Comparison of ENCODE assay signal across 21 cellular contexts in the genomic region with DNA sequence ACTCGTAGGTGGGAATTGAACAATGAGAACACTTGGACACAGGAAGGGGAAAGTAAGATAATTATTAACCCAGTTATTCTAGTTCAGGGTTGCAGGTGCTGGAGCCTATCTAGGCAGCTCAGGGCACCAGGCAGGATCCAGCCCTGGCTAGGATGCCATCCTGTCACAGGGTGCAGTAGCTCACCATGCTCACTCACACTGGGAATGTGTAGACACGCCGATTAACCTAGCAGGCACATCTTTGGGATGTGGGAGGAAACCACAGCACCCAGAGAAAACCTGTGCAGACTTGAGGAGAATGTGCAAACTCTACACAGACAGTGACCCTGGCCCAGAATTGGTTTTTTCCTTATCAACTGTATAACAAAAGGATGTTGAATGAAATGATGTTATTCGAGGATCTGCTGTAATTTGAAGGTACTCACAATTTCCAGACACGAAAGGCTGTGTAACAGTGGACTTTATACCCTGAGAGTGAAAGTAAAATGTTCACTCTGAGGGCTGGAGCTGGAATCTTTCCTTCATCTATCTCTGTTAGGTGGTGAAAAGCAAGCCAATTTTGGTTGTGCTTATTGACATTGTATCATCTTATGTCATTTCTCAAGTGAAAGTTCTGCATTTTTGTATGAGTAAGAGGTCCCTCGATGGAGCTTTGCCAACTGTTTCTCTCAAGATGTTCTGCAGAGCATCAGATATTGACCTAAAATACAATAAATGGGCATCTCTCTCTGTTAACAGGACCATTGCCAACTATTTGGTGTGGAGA.
DNase-seq lines count a peak whose midpoint lies in the region; ATAC-seq, FAIRE-seq and TF ChIP-seq lines count a peak whose summit lies in the region.
"Had no signal": no experiment of that assay in that cellular context is flagged by ENCODE, and none has a peak within 500 bp of the region (broad histone marks: within the 10 kb centered on the region; RNA-seq: fewer than 3 reads in every experiment).

No MANE protein-coding gene starts in this region.

- no peak overlapping the region for H3K4me2 ChIP-seq in hepatocyte

- no peaks in the 10 kb centered on the region for H4K20me1 ChIP-seq in hepatocyte (ENCODE audit: insufficient read depth, poor library complexity, severe bottlenecking)

- no peaks in the 10 kb centered on the region for H3K27me3 ChIP-seq in hepatocyte
- H3K27me3 ChIP-seq in pancreas = peaks cover 0 to 4% (median 0%) of the 10 kb centered on the region in 4 donors
- H3K27me3 ChIP-seq in ascending aorta = no peaks in the 10 kb centered on the region
- H3K27me3 ChIP-seq: BE2C, testis had no signal

- FAIRE-seq in pancreas (lab: Jason Lieb, UNC) = no peak

- DNase-seq in EL (peak; percentile 37), hepatocyte (ENCODE audit: low spot score) (no peak), pancreas (peak in 3 of 6 donors; percentile 22 to 31 (median 30)), ascending aorta (ENCODE audit: low spot score in 2 of 2) (no peak)
- DNase-seq in stimulated activated CD4-positive, alpha-beta T cell treated with anti-CD3 and anti-CD28 coated beads, Interleukin-12 subunit alpha, Interleukin-12 subunit beta, amount 100 ng/mL, for 4 hours = no peak
- DNase-seq in naive thymus-derived CD8-positive, alpha-beta T cell = no peak
- DNase-seq: activated CD4-positive, alpha-beta T cell treated with anti-CD3 and anti-CD28 coated beads, Interleukin-2, amount 50 U/mL, for 4 hours; activated naive CD4-positive, alpha-beta T cell treated with anti-CD3 and anti-CD28 coated beads for 36 hours; BE2C; KBM-7; NCI-H2081; NCI-H510A; nephron progenitor cell; Right ventricle myocardium superior; T-cell; testis had no signal

- H3K4me3 Mint-ChIP-seq in naive thymus-derived CD8-positive, alpha-beta T cell = no peak overlapping the region
- H3K4me3 Mint-ChIP-seq: activated naive CD4-positive, alpha-beta T cell treated with anti-CD3 and anti-CD28 coated beads for 36 hours; brain; dendritic cell treated with granulocyte-macrophage colony-stimulating factor and Interleukin-4, amounts not matched to agents 40 ng/mL and 50 ng/mL, for 4 days; nephron progenitor cell; T-cell had no signal

- H3K9me2 ChIP-seq in hepatocyte (replicated peaks; ENCODE audit: insufficient read depth) = no peaks in the 10 kb centered on the region

- no peaks in the 10 kb centered on the region for H3K4me1 ChIP-seq in hepatocyte (ENCODE audit: insufficient read depth)
- H3K4me1 ChIP-seq in pancreas = peaks cover 0 to 5% (median 0%) of the 10 kb centered on the region in 3 donors
- no peaks in the 10 kb centered on the region for H3K4me1 ChIP-seq in ascending aorta
- H3K4me1 ChIP-seq: BE2C, testis had no signal

- H3K9me3 Mint-ChIP-seq in naive thymus-derived CD8-positive, alpha-beta T cell = peaks cover 0 to 2% (median 0%) of the 10 kb centered on the region in 9 donors
- H3K9me3 Mint-ChIP-seq: activated naive CD4-positive, alpha-beta T cell treated with anti-CD3 and anti-CD28 coated beads for 36 hours; dendritic cell treated with granulocyte-macrophage colony-stimulating factor and Interleukin-4, amounts not matched to agents 40 ng/mL and 50 ng/mL, for 4 days; nephron progenitor cell; T-cell had no signal

- intact Hi-C loops in pancreas (cut with DNase I) = no loop called here
- intact Hi-C loops in ascending aorta (cut with DNase I) = no loop called here

- POLR2A ChIA-PET in naive thymus-derived CD8-positive, alpha-beta T cell (lab: Charles Lee) = no interaction called here

- no peak overlapping the region for H2AFZ ChIP-seq in hepatocyte

- H3K27me3 Mint-ChIP-seq in naive thymus-derived CD8-positive, alpha-beta T cell = no peaks in the 10 kb centered on the region
- H3K27me3 Mint-ChIP-seq: brain; dendritic cell treated with granulocyte-macrophage colony-stimulating factor and Interleukin-4, amounts not matched to agents 40 ng/mL and 50 ng/mL, for 4 days had no signal

- H3K27ac Mint-ChIP-seq in naive thymus-derived CD8-positive, alpha-beta T cell = no peak overlapping the region
- H3K27ac Mint-ChIP-seq: activated naive CD4-positive, alpha-beta T cell treated with anti-CD3 and anti-CD28 coated beads for 36 hours; brain; dendritic cell treated with granulocyte-macrophage colony-stimulating factor and Interleukin-4, amounts not matched to agents 40 ng/mL and 50 ng/mL, for 4 days; nephron progenitor cell; T-cell had no signal

- H3K4me3 ChIP-seq in hepatocyte (no peak overlapping the region), pancreas (no peak overlapping the region), ascending aorta (no peak overlapping the region)
- H3K4me3 ChIP-seq: lung, testis had no signal

- H3K36me3 ChIP-seq in hepatocyte (replicated peaks; ENCODE audit: insufficient read depth, low read depth) = no peaks in the 10 kb centered on the region
- H3K36me3 ChIP-seq in pancreas = no peaks in the 10 kb centered on the region
- H3K36me3 ChIP-seq in ascending aorta = no peaks in the 10 kb centered on the region
- H3K36me3 ChIP-seq: BE2C had no signal

- peak overlapping the region; percentile 47 for H3K27ac ChIP-seq in hepatocyte
- H3K27ac ChIP-seq in pancreas = no peak overlapping the region
- H3K27ac ChIP-seq in ascending aorta = no peak overlapping the region
- H3K27ac ChIP-seq: testis had no signal

- TF ChIP-seq CTCF in hepatocyte (IDR thresholded peaks at IDR 0.05; ENCODE audit: poor library complexity) = no peak
- TF ChIP-seq CTCF in pancreas (IDR thresholded peaks at IDR 0.05) = no peak
- no peak for TF ChIP-seq CTCF in ascending aorta (IDR thresholded peaks at IDR 0.05)

- H3K9me3 ChIP-seq in hepatocyte (ENCODE audit: low read depth) (no peaks in the 10 kb centered on the region), pancreas (no peaks in the 10 kb centered on the region), ascending aorta (no peaks in the 10 kb centered on the region)
- H3K9me3 ChIP-seq: BE2C, testis had no signal

- no peaks in the 10 kb centered on the region for H3K36me3 Mint-ChIP-seq in naive thymus-derived CD8-positive, alpha-beta T cell
- H3K36me3 Mint-ChIP-seq: brain, T-cell had no signal

- H3K4me1 Mint-ChIP-seq in naive thymus-derived CD8-positive, alpha-beta T cell = no peaks in the 10 kb centered on the region
- H3K4me1 Mint-ChIP-seq: brain, T-cell had no signal

- WGBS in hepatocyte (ENCODE audit: low lambda C conversion rate, missing lambda C conversion rate) = 58% methylated on average over 6 of the region's 6 CpGs
- WGBS in pancreas, 2 donors = 15 to 30% methylated on average over 6 of the region's 6 CpGs

- ATAC-seq in SK-N-SH treated with all-trans-retinoic acid at 6 μM for 48 hours (peak; percentile 53), pancreas (peak; percentile 79 to 98 (median 84)), GM18907 (IDR thresholded peaks at IDR 0.05; ENCODE audit: unreplicated experiment) (no peak)
- ATAC-seq in naive thymus-derived CD8-positive, alpha-beta T cell = no peak
- ATAC-seq: T-cell had no signal

- no peaks in the 10 kb centered on the region for H3K79me2 ChIP-seq in hepatocyte

TF ChIP-seq in SK-N-SH treated with all-trans-retinoic acid at 6 μM for 48 hours, 23 proteins besides CTCF, POLR2A, EP300 and RAD21:
- no peak for TF ChIP-seq OSR1 (CRISPR knock-in tag; IDR thresholded peaks at IDR 0.05)
- TF ChIP-seq ISL1 (CRISPR knock-in tag; IDR thresholded peaks at IDR 0.05) = peak; percentile 82

Comparison
In these comparisons a context has a peak if more than half of its experiments do, and no peak if none do; other contexts are left out.
1. ATAC-seq: peak in SK-N-SH treated with all-trans-retinoic acid at 6 μM for 48 hours (single experiment) and pancreas (4 of 4); none in GM18907 (single experiment) and naive thymus-derived CD8-positive, alpha-beta T cell (0 of 2).